1 cellular context compared by ENCODE assay signal in the genomic region with DNA sequence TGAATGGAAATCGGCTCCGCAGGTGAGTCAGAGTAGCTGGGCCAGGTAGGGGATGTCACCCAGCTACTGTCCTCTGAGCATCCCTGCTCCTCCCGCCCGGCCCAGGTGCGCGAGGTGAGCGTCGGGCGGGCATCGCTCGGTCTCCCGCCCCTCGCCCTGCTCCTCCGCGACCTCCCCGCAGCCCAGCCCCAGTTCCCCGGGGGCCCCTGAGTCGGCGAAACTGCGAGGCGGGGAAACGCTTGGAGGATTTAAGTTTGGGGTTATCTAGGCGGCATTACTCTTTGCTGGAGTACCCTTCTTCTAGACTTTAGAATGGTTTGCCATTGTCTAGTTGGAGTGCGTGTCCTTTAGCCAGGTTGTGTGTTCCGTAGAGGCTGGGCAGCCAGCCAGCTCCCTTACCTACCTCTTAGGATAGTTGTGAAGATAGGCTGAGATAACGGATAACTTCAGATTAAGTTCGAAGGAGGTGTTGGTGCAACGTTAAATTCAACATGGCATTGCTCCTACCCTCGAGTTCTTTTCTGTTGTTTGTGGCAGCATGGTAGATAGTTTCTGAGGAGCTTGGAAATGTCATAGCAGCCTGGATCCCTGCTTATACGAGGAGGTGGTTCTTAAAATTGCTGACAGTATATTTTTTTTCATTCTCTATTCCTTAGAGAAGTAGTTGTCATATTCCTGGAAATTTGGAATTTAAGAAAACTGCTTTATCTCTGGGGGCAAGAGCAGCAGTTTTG.
TF ChIP-seq lines count a peak whose summit lies in the region.

No MANE protein-coding gene starts in this region.

TF ChIP-seq in GM23338, 12 proteins besides CTCF, POLR2A, EP300 and RAD21 (continued from another document):
- TF ChIP-seq, protein P1, sequence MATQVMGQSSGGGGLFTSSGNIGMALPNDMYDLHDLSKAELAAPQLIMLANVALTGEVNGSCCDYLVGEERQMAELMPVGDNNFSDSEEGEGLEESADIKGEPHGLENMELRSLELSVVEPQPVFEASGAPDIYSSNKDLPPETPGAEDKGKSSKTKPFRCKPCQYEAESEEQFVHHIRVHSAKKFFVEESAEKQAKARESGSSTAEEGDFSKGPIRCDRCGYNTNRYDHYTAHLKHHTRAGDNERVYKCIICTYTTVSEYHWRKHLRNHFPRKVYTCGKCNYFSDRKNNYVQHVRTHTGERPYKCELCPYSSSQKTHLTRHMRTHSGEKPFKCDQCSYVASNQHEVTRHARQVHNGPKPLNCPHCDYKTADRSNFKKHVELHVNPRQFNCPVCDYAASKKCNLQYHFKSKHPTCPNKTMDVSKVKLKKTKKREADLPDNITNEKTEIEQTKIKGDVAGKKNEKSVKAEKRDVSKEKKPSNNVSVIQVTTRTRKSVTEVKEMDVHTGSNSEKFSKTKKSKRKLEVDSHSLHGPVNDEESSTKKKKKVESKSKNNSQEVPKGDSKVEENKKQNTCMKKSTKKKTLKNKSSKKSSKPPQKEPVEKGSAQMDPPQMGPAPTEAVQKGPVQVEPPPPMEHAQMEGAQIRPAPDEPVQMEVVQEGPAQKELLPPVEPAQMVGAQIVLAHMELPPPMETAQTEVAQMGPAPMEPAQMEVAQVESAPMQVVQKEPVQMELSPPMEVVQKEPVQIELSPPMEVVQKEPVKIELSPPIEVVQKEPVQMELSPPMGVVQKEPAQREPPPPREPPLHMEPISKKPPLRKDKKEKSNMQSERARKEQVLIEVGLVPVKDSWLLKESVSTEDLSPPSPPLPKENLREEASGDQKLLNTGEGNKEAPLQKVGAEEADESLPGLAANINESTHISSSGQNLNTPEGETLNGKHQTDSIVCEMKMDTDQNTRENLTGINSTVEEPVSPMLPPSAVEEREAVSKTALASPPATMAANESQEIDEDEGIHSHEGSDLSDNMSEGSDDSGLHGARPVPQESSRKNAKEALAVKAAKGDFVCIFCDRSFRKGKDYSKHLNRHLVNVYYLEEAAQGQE (IDR thresholded peaks at IDR 0.05; ENCODE audit: unreplicated experiment), result no peak
- TF ChIP-seq NANOG (IDR thresholded peaks at IDR 0.05; ENCODE audit: borderline replicate concordance) (no peak), EZH2 (IDR thresholded peaks at IDR 0.05; ENCODE audit: low read depth, unreplicated experiment) (no peak), ETS1 (IDR thresholded peaks at IDR 0.05) (no peak), EZH2phosphoT487 (IDR thresholded peaks at IDR 0.05; ENCODE audit: unreplicated experiment) (no peak), JUNB (IDR thresholded peaks at IDR 0.05; ENCODE audit: unreplicated experiment) (no peak), ZNF114 (CRISPR knock-in tag; IDR thresholded peaks at IDR 0.05) (no peak), STAT1 (IDR thresholded peaks at IDR 0.05; ENCODE audit: unreplicated experiment) (no peak), CREB1 (CRISPR knock-in tag; IDR thresholded peaks at IDR 0.05; ENCODE audit: low read depth) (no peak)
